In the genomic region with DNA sequence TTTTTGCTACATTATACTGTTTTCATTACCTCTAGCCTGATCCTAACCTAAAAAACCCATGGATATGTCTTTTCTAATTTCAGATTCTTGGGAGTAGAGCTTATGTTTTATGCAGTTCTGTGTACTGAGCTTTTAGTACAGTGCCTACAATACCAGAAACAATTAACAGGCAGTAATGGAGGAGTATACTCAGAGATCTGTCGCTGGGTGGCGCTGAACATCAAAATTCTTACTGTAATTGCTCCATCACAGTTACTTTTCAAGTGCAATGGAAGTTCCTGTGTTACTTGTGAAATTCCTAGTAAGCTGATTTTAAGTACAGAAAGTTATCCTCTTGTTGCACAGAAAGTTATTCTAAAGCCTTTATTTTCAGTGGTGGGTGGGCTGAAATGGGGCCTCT, we compare ENCODE assay signal across 9 cellular contexts.
A peak's percentile ranks its signal among the peaks of the same experiment; 100 is the strongest.
DNase-seq lines count a peak whose midpoint lies in the region; ATAC-seq, FAIRE-seq and TF ChIP-seq lines count a peak whose summit lies in the region.
"Had no signal": no experiment of that assay in that cellular context is flagged by ENCODE, and none has a peak within 500 bp of the region (broad histone marks: within the 10 kb centered on the region; RNA-seq: fewer than 3 reads in every experiment).

No MANE protein-coding gene starts in this region.

- H3K27ac ChIP-seq in neutrophil, result no peak overlapping the region
- H3K27ac ChIP-seq: epithelial cell of prostate had no signal

- no peak overlapping the region for H2AFZ ChIP-seq in Loucy (ENCODE audit: low read length)

- H4K20me1 ChIP-seq in Loucy (ENCODE audit: insufficient read depth, low read length, poor library complexity, severe bottlenecking), result no peaks in the 10 kb centered on the region

- TF ChIP-seq CTCF in GM12865 (IDR thresholded peaks at IDR 0.05; ENCODE audit: insufficient read depth, low read depth, low read length, missing control alignments) (peak; percentile 32), Loucy (conservative IDR thresholded peaks at IDR 0.05; ENCODE audit: low read length) (peak; percentile 60), neutrophil (IDR thresholded peaks at IDR 0.05) (peak; percentile 38)

- H3K4me3 ChIP-seq in GM12865 (ENCODE audit: low read depth, low read length) (no peak overlapping the region), Loucy (ENCODE audit: low read length, poor library complexity, severe bottlenecking) (no peak overlapping the region), neutrophil (ENCODE audit: low read depth in 1 of 2, low read length in 1 of 2) (no peak overlapping the region)

- H3K79me2 ChIP-seq in Loucy (ENCODE audit: insufficient read depth, low read length), result no peaks in the 10 kb centered on the region

- H3K27me3 ChIP-seq in Loucy (ENCODE audit: insufficient read depth, low read length, poor library complexity, severe bottlenecking) (no peaks in the 10 kb centered on the region), neutrophil (no peaks in the 10 kb centered on the region)

- H3K9ac ChIP-seq in Loucy (ENCODE audit: low read depth, low read length, poor library complexity, severe bottlenecking), result no peak overlapping the region

- no peaks in the 10 kb centered on the region for H3K9me3 ChIP-seq in Loucy (ENCODE audit: insufficient read depth, low read depth, low read length)
- H3K9me3 ChIP-seq in neutrophil, result no peaks in the 10 kb centered on the region

- H3F3A ChIP-seq in Loucy (ENCODE audit: low read depth), result no peaks in the 10 kb centered on the region

- H3K4me1 ChIP-seq in Loucy (ENCODE audit: insufficient read depth, low read length, poor library complexity, severe bottlenecking), result no peaks in the 10 kb centered on the region
- H3K4me1 ChIP-seq in neutrophil (ENCODE audit: control insufficient read depth in 1 of 2, insufficient read depth in 1 of 2, low read depth in 1 of 2, low read length in 1 of 2), result peaks cover 9 to 25% of the 10 kb centered on the region in 2 experiments

- peaks cover 3% of the 10 kb centered on the region; the same call in 1 of the 2 replicates for H3K36me3 ChIP-seq in Loucy (ENCODE audit: insufficient read depth, low read length)
- peaks cover 12% of the 10 kb centered on the region for H3K36me3 ChIP-seq in neutrophil

- no peaks in the 10 kb centered on the region for H3K9me2 ChIP-seq in Loucy (replicated peaks; ENCODE audit: low read depth, low read length)

- H3K4me2 ChIP-seq in Loucy (ENCODE audit: low read depth, low read length, poor library complexity, severe bottlenecking), result no peak overlapping the region

- no peak for ATAC-seq in GM21717 (IDR thresholded peaks at IDR 0.05; ENCODE audit: unreplicated experiment)

- FAIRE-seq in A204.1 (lab: Jason Lieb, UNC) (peak; percentile 93), TTC549 (lab: Jason Lieb, UNC) (peak; percentile 93)

- DNase-seq in GM12865 (ENCODE audit: low read depth), result peak; percentile 36
- peak; percentile 49 for DNase-seq in fibroblast of the conjunctiva (ENCODE audit: low read depth)
- no peak for DNase-seq in NCI-H2196 treated with DMSO at 0.1 percent for 48 hours (lab: John Stamatoyannopoulos, UW; ENCODE audit: unreplicated experiment)
